Comparison of ENCODE assay signal across 22 cellular contexts in the genomic region with DNA sequence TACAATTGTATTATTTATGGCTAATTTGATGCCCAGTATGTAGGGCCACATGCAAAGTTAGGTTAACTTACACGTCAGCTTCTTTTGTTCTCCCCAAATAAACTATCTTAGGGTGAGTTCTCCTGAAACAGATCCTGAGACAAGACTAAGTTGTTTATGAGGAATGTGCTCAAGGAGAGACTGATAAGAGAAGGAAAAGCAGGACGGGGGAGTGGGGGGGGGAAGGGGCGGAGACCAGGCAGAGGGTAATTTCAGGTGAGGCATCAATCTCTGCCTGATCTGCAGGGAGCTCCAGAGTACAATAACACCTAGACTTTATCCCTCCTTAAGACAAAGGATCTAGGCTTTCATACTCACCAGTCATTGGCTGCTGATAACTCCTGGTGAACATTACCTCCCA.
"Had no signal": no experiment of that assay in that cellular context is flagged by ENCODE, and none has a peak within 500 bp of the region (broad histone marks: within the 10 kb centered on the region; RNA-seq: fewer than 3 reads in every experiment).

No MANE protein-coding gene starts in this region.

- H3K4me3 Mint-ChIP-seq: dendritic cell treated with granulocyte-macrophage colony-stimulating factor and Interleukin-4, amounts not matched to agents 40 ng/mL and 50 ng/mL, for 4 days; effector memory CD8-positive, alpha-beta T cell; immature natural killer cell; naive B cell had no signal

- H3K27me3 Mint-ChIP-seq: dendritic cell treated with granulocyte-macrophage colony-stimulating factor and Interleukin-4, amounts not matched to agents 40 ng/mL and 50 ng/mL, for 4 days; effector memory CD8-positive, alpha-beta T cell had no signal

- H3K36me3 ChIP-seq: colonic mucosa, esophagus muscularis mucosa, gastroesophageal sphincter, heart right ventricle, left lung, lower lobe of right lung had no signal

- H3K36me3 Mint-ChIP-seq: immature natural killer cell, naive B cell had no signal

- H3K27me3 ChIP-seq: colonic mucosa, esophagus muscularis mucosa, foreskin keratinocyte, gastroesophageal sphincter, heart right ventricle, left lung had no signal

- DNase-seq: cerebellar nuclear complex; colonic mucosa; cortex of kidney; effector CD8-positive, alpha-beta T cell; effector memory CD8-positive, alpha-beta T cell; foreskin keratinocyte; head of caudate nucleus; heart right ventricle; hypothalamus; immature natural killer cell; islet precursor cell; kidney; kidney glomerular epithelial cell; left lung; left ventricle myocardium superior; lower lobe of right lung; mesenchymal stem cell; mucosa of descending colon; naive B cell had no signal

- H3K4me1 ChIP-seq: colonic mucosa, esophagus muscularis mucosa, foreskin keratinocyte, gastroesophageal sphincter, left lung, lower lobe of right lung had no signal

- H3K27ac ChIP-seq: colonic mucosa, esophagus muscularis mucosa, foreskin keratinocyte, gastroesophageal sphincter, heart right ventricle, left lung, lower lobe of right lung had no signal

- H3K9me3 ChIP-seq: colonic mucosa, mucosa of descending colon had no signal

- H3K27ac Mint-ChIP-seq: dendritic cell treated with granulocyte-macrophage colony-stimulating factor and Interleukin-4, amounts not matched to agents 40 ng/mL and 50 ng/mL, for 4 days; effector memory CD8-positive, alpha-beta T cell; immature natural killer cell; naive B cell had no signal

- ATAC-seq: effector memory CD8-positive, alpha-beta T cell; foreskin keratinocyte; gastroesophageal sphincter; heart right ventricle; left lung; left ventricle myocardium superior; lower lobe of right lung; mucosa of descending colon had no signal

- H3K4me1 Mint-ChIP-seq: immature natural killer cell had no signal

- H3K4me3 ChIP-seq: colonic mucosa, esophagus muscularis mucosa, gastroesophageal sphincter, heart right ventricle, left lung, lower lobe of right lung, mucosa of descending colon had no signal
